17 cellular contexts compared by ENCODE assay signal in the genomic region with DNA sequence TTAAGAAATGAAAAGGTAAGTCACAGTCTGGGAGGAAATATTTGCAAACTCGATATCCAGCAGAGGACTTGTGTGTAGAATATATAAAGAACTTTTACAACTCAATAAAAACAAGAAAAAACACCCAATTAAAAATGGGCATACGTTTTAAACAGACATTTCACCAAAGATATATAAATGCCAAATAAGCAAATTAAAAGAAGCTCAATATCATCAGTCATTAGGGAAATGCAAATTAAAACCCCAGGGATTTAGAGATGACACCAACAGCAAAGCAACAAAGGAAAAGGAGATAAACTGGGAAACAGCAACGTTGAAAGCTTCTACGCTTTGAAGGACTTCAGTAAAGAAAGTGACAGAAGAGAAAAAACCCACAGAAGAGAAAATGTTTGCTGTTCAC.
DNase-seq lines count a peak whose midpoint lies in the region; ATAC-seq, FAIRE-seq and TF ChIP-seq lines count a peak whose summit lies in the region.
"Had no signal": no experiment of that assay in that cellular context is flagged by ENCODE, and none has a peak within 500 bp of the region (broad histone marks: within the 10 kb centered on the region; RNA-seq: fewer than 3 reads in every experiment).

No MANE protein-coding gene starts in this region.

- peaks cover 24% of the 10 kb centered on the region for H3K9me3 Mint-ChIP-seq in neural progenitor cell
- peaks cover 19 to 31% of the 10 kb centered on the region in 2 donors for H3K9me3 Mint-ChIP-seq in stimulated activated naive CD8-positive, alpha-beta T cell treated with anti-CD3 and anti-CD28 coated beads, Interleukin-15, amount 100 ng/mL, for 72 hours

- no peak for TF ChIP-seq POLR2A in esophagus muscularis mucosa (IDR thresholded peaks at IDR 0.05; ENCODE audit: low read depth)

- H3K27ac ChIP-seq in BLaER1 (no peak overlapping the region), neural progenitor cell (no peak overlapping the region), esophagus muscularis mucosa (replicated peaks in 1 of 4) (no peak overlapping the region)

- FAIRE-seq in D721Med (lab: Jason Lieb, UNC), result peak; percentile 6
- FAIRE-seq: H54 had no signal

- H3K9ac ChIP-seq in BLaER1 (no peak overlapping the region), Loucy (ENCODE audit: low read depth, low read length, poor library complexity, severe bottlenecking) (no peak overlapping the region), neural progenitor cell (no peak overlapping the region)

- no peak overlapping the region for H3K27ac Mint-ChIP-seq in neural progenitor cell
- H3K27ac Mint-ChIP-seq in stimulated activated naive CD8-positive, alpha-beta T cell treated with anti-CD3 and anti-CD28 coated beads, Interleukin-15, amount 100 ng/mL, for 72 hours, result no peak overlapping the region
- H3K27ac Mint-ChIP-seq: CD4-positive, CD25-positive, alpha-beta regulatory T cell; CD8-positive, alpha-beta memory T cell; GM23338 had no signal

- TF ChIP-seq EP300 in esophagus muscularis mucosa (IDR thresholded peaks at IDR 0.05), result no peak

- H4K20me1 ChIP-seq in BLaER1 (no peaks in the 10 kb centered on the region), Loucy (ENCODE audit: insufficient read depth, low read length, poor library complexity, severe bottlenecking) (no peaks in the 10 kb centered on the region), neural progenitor cell (ENCODE audit: low read depth) (no peaks in the 10 kb centered on the region)

- DNase-seq in D721Med (ENCODE audit: insufficient read length, low spot score), result no peak
- DNase-seq in neural progenitor cell (ENCODE audit: low spot score), result no peak
- DNase-seq in stimulated activated CD4-positive, alpha-beta T cell treated with anti-CD3 and anti-CD28 coated beads, Interleukin-4, amount 100 ng/mL, for 24 hours, result no peak
- no peak for DNase-seq in stimulated activated naive CD8-positive, alpha-beta T cell treated with anti-CD3 and anti-CD28 coated beads, Interleukin-15, amount 100 ng/mL, for 72 hours
- DNase-seq in esophagus muscularis mucosa (ENCODE audit: extremely low spot score), result no peak
- DNase-seq: C1 segment of cervical spinal cord; CD4-positive, CD25-positive, alpha-beta regulatory T cell; CD8-positive, alpha-beta memory T cell; COR-L47; DMS153; DMS79; GF-D8; HCEC 1CT had no signal

- H3K4me1 ChIP-seq in BLaER1 (peaks cover 36% of the 10 kb centered on the region), Loucy (ENCODE audit: insufficient read depth, low read length, poor library complexity, severe bottlenecking) (peaks cover 16% of the 10 kb centered on the region), neural progenitor cell (no peaks in the 10 kb centered on the region), esophagus muscularis mucosa (peaks cover 0 to 8% (median 6%) of the 10 kb centered on the region in 4 donors)

- no peak for TF ChIP-seq CTCF in D721Med (IDR thresholded peaks at IDR 0.05; ENCODE audit: insufficient read depth, missing control alignments)
- no peak for TF ChIP-seq CTCF in Loucy (conservative IDR thresholded peaks at IDR 0.05; ENCODE audit: low read length)
- no peak for TF ChIP-seq CTCF in neural progenitor cell (IDR thresholded peaks at IDR 0.05)
- TF ChIP-seq CTCF in esophagus muscularis mucosa (IDR thresholded peaks at IDR 0.05), result no peak

- peak overlapping the region; percentile 64 for H3K4me2 ChIP-seq in BLaER1
- peak overlapping the region; percentile 45 for H3K4me2 ChIP-seq in Loucy (ENCODE audit: low read depth, low read length, poor library complexity, severe bottlenecking)
- no peak overlapping the region for H3K4me2 ChIP-seq in neural progenitor cell
- H3K4me2 ChIP-seq: GM23338 had no signal

- H3K79me2 ChIP-seq in Loucy (ENCODE audit: insufficient read depth, low read length) (no peaks in the 10 kb centered on the region), neural progenitor cell (ENCODE audit: low read depth) (no peaks in the 10 kb centered on the region)

- peaks cover 21% of the 10 kb centered on the region for H3K27me3 ChIP-seq in BLaER1
- no peaks in the 10 kb centered on the region for H3K27me3 ChIP-seq in Loucy (ENCODE audit: insufficient read depth, low read length, poor library complexity, severe bottlenecking)
- H3K27me3 ChIP-seq in neural progenitor cell, result peaks cover 19% of the 10 kb centered on the region
- peaks cover 0 to 56% (median 16%) of the 10 kb centered on the region in 4 donors for H3K27me3 ChIP-seq in esophagus muscularis mucosa

- WGBS in esophagus muscularis mucosa, result 78% methylated on average over 4 of the region's 4 CpGs

- H3K4me3 ChIP-seq in BLaER1, result no peak overlapping the region
- H3K4me3 ChIP-seq in Loucy (ENCODE audit: low read length, poor library complexity, severe bottlenecking), result no peak overlapping the region
- H3K4me3 ChIP-seq in neural progenitor cell, result no peak overlapping the region
- H3K4me3 ChIP-seq in esophagus muscularis mucosa, result no peak overlapping the region
- H3K4me3 ChIP-seq: GM23338 had no signal

- H3F3A ChIP-seq in Loucy (ENCODE audit: low read depth) (no peaks in the 10 kb centered on the region), neural progenitor cell (ENCODE audit: low read depth) (no peaks in the 10 kb centered on the region)

- no peak for ATAC-seq in stimulated activated naive CD8-positive, alpha-beta T cell treated with anti-CD3 and anti-CD28 coated beads, Interleukin-15, amount 100 ng/mL, for 72 hours
- ATAC-seq: GM23338 had no signal

- H3K36me3 ChIP-seq in BLaER1, result peaks cover 4% of the 10 kb centered on the region; the same call in 1 of the 2 replicates
- H3K36me3 ChIP-seq in Loucy (ENCODE audit: insufficient read depth, low read length), result no peaks in the 10 kb centered on the region
- H3K36me3 ChIP-seq in neural progenitor cell, result no peaks in the 10 kb centered on the region
- H3K36me3 ChIP-seq in esophagus muscularis mucosa, result no peaks in the 10 kb centered on the region

- H3K4me1 Mint-ChIP-seq in neural progenitor cell, result peaks cover 9% of the 10 kb centered on the region
- no peaks in the 10 kb centered on the region for H3K4me1 Mint-ChIP-seq in stimulated activated naive CD8-positive, alpha-beta T cell treated with anti-CD3 and anti-CD28 coated beads, Interleukin-15, amount 100 ng/mL, for 72 hours

- intact Hi-C loops in esophagus muscularis mucosa (cut with DNase I), result no loop called here

- peaks cover 4% of the 10 kb centered on the region for H3K36me3 Mint-ChIP-seq in neural progenitor cell
- H3K36me3 Mint-ChIP-seq: CD4-positive, CD25-positive, alpha-beta regulatory T cell had no signal

- H3K9me2 ChIP-seq in Loucy (replicated peaks; ENCODE audit: low read depth, low read length), result no peaks in the 10 kb centered on the region

- H3K9me3 ChIP-seq in BLaER1 (peaks cover 42% of the 10 kb centered on the region), Loucy (ENCODE audit: insufficient read depth, low read depth, low read length) (peaks cover 11% of the 10 kb centered on the region; the same call in 1 of the 2 replicates), neural progenitor cell (ENCODE audit: low read depth) (peaks cover 9% of the 10 kb centered on the region), esophagus muscularis mucosa (peaks cover 0 to 16% (median 14%) of the 10 kb centered on the region in 4 donors)

- H3K4me3 Mint-ChIP-seq in neural progenitor cell, result peak overlapping the region; percentile 7
- H3K4me3 Mint-ChIP-seq in stimulated activated naive CD8-positive, alpha-beta T cell treated with anti-CD3 and anti-CD28 coated beads, Interleukin-15, amount 100 ng/mL, for 72 hours, result no peak overlapping the region
- H3K4me3 Mint-ChIP-seq: CD4-positive, CD25-positive, alpha-beta regulatory T cell; CD8-positive, alpha-beta memory T cell; GM23338 had no signal

- H2AFZ ChIP-seq in Loucy (ENCODE audit: low read length) (no peak overlapping the region), neural progenitor cell (replicated peaks) (no peak overlapping the region)
- H2AFZ ChIP-seq: GM23338 had no signal

- H3K27me3 Mint-ChIP-seq in neural progenitor cell (ENCODE audit: insufficient read depth, low read depth), result peaks cover 13% of the 10 kb centered on the region
- H3K27me3 Mint-ChIP-seq in stimulated activated naive CD8-positive, alpha-beta T cell treated with anti-CD3 and anti-CD28 coated beads, Interleukin-15, amount 100 ng/mL, for 72 hours, result peaks cover 36% of the 10 kb centered on the region
